33 cellular contexts compared by ENCODE assay signal in the genomic region with DNA sequence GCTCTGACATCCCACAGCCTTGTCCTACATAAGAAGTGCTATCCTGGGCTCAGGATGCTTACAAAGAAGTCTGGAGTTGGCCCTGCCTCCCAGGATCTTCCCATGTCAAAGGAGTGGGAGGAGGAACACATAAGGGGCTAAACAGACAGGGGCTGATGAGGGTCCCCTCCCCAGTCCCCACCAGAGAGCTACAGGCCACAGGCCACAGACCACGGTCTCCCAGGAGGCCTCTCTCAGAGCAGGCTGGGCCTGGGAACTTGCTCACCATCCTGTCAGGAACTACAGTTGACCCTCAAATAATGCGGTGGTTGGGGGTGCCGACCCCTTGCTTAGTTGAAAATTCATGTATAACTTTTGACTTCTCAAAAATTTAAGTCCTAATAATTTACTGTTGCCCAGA.
"Had no signal": no experiment of that assay in that cellular context is flagged by ENCODE, and none has a peak within 500 bp of the region (broad histone marks: within the 10 kb centered on the region; RNA-seq: fewer than 3 reads in every experiment).

No MANE protein-coding gene starts in this region.

- H3K36me3 ChIP-seq: adrenal gland, colonic mucosa, esophagus muscularis mucosa, gastrocnemius medialis, WERI-Rb-1 had no signal

- H3K27me3 Mint-ChIP-seq: activated CD4-positive, alpha-beta T cell treated with anti-CD3 and anti-CD28 coated beads, Interleukin-2, amount 10 ng/mL, durations not matched to agents 24 days and 14 days; activated CD8-positive, alpha-beta memory T cell treated with anti-CD3 and anti-CD28 coated beads, Interleukin-2, amount 10 ng/mL, durations not matched to agents 7 days and 5 days had no signal

- H3K27ac ChIP-seq: adrenal gland, body of pancreas, colonic mucosa, esophagus muscularis mucosa, foreskin keratinocyte, gastrocnemius medialis, WERI-Rb-1 had no signal

- H3K4me1 ChIP-seq: adrenal gland, colonic mucosa, foreskin keratinocyte, gastrocnemius medialis had no signal

- H3K4me3 Mint-ChIP-seq: activated B cell treated with CpG ODN at 0.5 μM for 24 hours; activated CD4-positive, alpha-beta memory T cell treated with anti-CD3 and anti-CD28 coated beads for 36 hours; activated CD4-positive, alpha-beta T cell treated with anti-CD3 and anti-CD28 coated beads, Interleukin-2, amount 10 ng/mL, durations not matched to agents 24 days and 14 days; activated CD8-positive, alpha-beta memory T cell treated with anti-CD3 and anti-CD28 coated beads, Interleukin-2, amount 10 ng/mL, durations not matched to agents 7 days and 5 days; activated CD8-positive, alpha-beta T cell treated with anti-CD3 and anti-CD28 coated beads, Interleukin-2, amount 10 ng/mL, durations not matched to agents 7 days and 5 days; activated naive CD4-positive, alpha-beta T cell treated with anti-CD3 and anti-CD28 coated beads for 36 hours; activated naive CD4-positive, alpha-beta T cell treated with anti-CD3 and anti-CD28 coated beads, Interleukin-2, amount 50 U/mL, for 24 hours; activated naive CD8-positive, alpha-beta T cell treated with anti-CD3 and anti-CD28 coated beads for 36 hours; activated naive CD8-positive, alpha-beta T cell treated with anti-CD3 and anti-CD28 coated beads, Interleukin-2, amount 50 U/mL, for 24 hours; activated T-helper 1 cell treated with anti-CD3 and anti-CD28 coated beads, Interleukin-12 subunit alpha, Interleukin-12 subunit beta, Interleukin-2, Interleukin-4 antibody, amounts not matched to agents 30 ng/mL and 10 ng/mL and 1 ng/mL, durations not matched to agents 14 hours and 24 hours and 36 hours; T-helper 17 cell; T-helper 2 cell treated with Interferon-gamma antibody and Interleukin-4, amounts not matched to agents 5 μg/mL and 100 μg/mL, for 36 hours had no signal

- H3K36me3 Mint-ChIP-seq: activated CD4-positive, alpha-beta memory T cell treated with anti-CD3 and anti-CD28 coated beads for 36 hours; activated CD8-positive, alpha-beta memory T cell treated with anti-CD3 and anti-CD28 coated beads, Interleukin-2, amount 10 ng/mL, durations not matched to agents 7 days and 5 days; activated naive CD4-positive, alpha-beta T cell treated with anti-CD3 and anti-CD28 coated beads, Interleukin-2, amount 50 U/mL, for 24 hours; activated naive CD8-positive, alpha-beta T cell treated with anti-CD3 and anti-CD28 coated beads for 36 hours had no signal

- H3K4me3 ChIP-seq: adrenal gland, body of pancreas, colonic mucosa, esophagus muscularis mucosa, gastrocnemius medialis had no signal

- H3K9me3 Mint-ChIP-seq: activated B cell treated with CpG ODN at 0.5 μM for 24 hours; activated CD4-positive, alpha-beta memory T cell treated with anti-CD3 and anti-CD28 coated beads for 36 hours; activated CD4-positive, alpha-beta T cell treated with anti-CD3 and anti-CD28 coated beads, Interleukin-2, amount 10 ng/mL, durations not matched to agents 24 days and 14 days; activated naive CD4-positive, alpha-beta T cell treated with anti-CD3 and anti-CD28 coated beads, Interleukin-2, amount 50 U/mL, for 24 hours; activated naive CD8-positive, alpha-beta T cell treated with anti-CD3 and anti-CD28 coated beads for 36 hours; activated naive CD8-positive, alpha-beta T cell treated with anti-CD3 and anti-CD28 coated beads, Interleukin-2, amount 50 U/mL, for 24 hours; activated T-helper 1 cell treated with anti-CD3 and anti-CD28 coated beads, Interleukin-12 subunit alpha, Interleukin-12 subunit beta, Interleukin-2, Interleukin-4 antibody, amounts not matched to agents 30 ng/mL and 10 ng/mL and 1 ng/mL, durations not matched to agents 14 hours and 24 hours and 36 hours; activated T-helper 2 cell treated with anti-CD3 and anti-CD28 coated beads, Interferon-gamma antibody, Interleukin-2, Interleukin-4, amounts not matched to agents 10 μg/mL and 5 μg/mL and 100 μg/mL, durations not matched to agents 14 hours and 24 hours and 36 hours; T-helper 2 cell treated with Interferon-gamma antibody and Interleukin-4, amounts not matched to agents 5 μg/mL and 100 μg/mL, for 36 hours had no signal

- DNase-seq: activated B cell treated with CpG ODN at 0.5 μM for 24 hours; activated CD4-positive, alpha-beta memory T cell treated with anti-CD3 and anti-CD28 coated beads for 36 hours; activated CD4-positive, alpha-beta T cell treated with anti-CD3 and anti-CD28 coated beads, Interleukin-2, amount 10 ng/mL, durations not matched to agents 24 days and 14 days; activated CD8-positive, alpha-beta memory T cell treated with anti-CD3 and anti-CD28 coated beads, Interleukin-2, amount 10 ng/mL, durations not matched to agents 7 days and 5 days; activated CD8-positive, alpha-beta memory T cell treated with anti-CD3 and anti-CD28 coated beads, Interleukin-2, amount 50 U/mL, for 4 hours; activated effector memory CD4-positive, alpha-beta T cell treated with anti-CD3 and anti-CD28 coated beads, Interleukin-2, amount 50 U/mL, for 16 hours; activated naive CD4-positive, alpha-beta T cell treated with anti-CD3 and anti-CD28 coated beads for 36 hours; activated naive CD8-positive, alpha-beta T cell treated with anti-CD3 and anti-CD28 coated beads for 36 hours; activated naive CD8-positive, alpha-beta T cell treated with anti-CD3 and anti-CD28 coated beads, Interleukin-2, amount 50 U/mL, for 24 hours; activated T-cell treated with anti-CD3 and anti-CD28 coated beads, Interleukin-2, amount 50 U/mL, for 1 hour; activated T-cell treated with anti-CD3 and anti-CD28 coated beads, Interleukin-2, amount 50 U/mL, for 48 hours; amygdala; aorta; body of pancreas; caudate nucleus; cerebellar nuclear complex; effector memory CD4-positive, alpha-beta T cell; erythroblast; foreskin keratinocyte; gastrocnemius medialis; glutamatergic neuron; T-helper 1 cell; T-helper 17 cell; T1000; WERI-Rb-1 had no signal

- H3K27ac Mint-ChIP-seq: activated B cell treated with CpG ODN at 0.5 μM for 24 hours; activated CD4-positive, alpha-beta memory T cell treated with anti-CD3 and anti-CD28 coated beads for 36 hours; activated CD4-positive, alpha-beta T cell treated with anti-CD3 and anti-CD28 coated beads, Interleukin-2, amount 10 ng/mL, durations not matched to agents 24 days and 14 days; activated CD8-positive, alpha-beta memory T cell treated with anti-CD3 and anti-CD28 coated beads, Interleukin-2, amount 10 ng/mL, durations not matched to agents 7 days and 5 days; activated CD8-positive, alpha-beta T cell treated with anti-CD3 and anti-CD28 coated beads, Interleukin-2, amount 10 ng/mL, durations not matched to agents 7 days and 5 days; activated naive CD4-positive, alpha-beta T cell treated with anti-CD3 and anti-CD28 coated beads for 36 hours; activated naive CD4-positive, alpha-beta T cell treated with anti-CD3 and anti-CD28 coated beads, Interleukin-2, amount 50 U/mL, for 24 hours; activated naive CD8-positive, alpha-beta T cell treated with anti-CD3 and anti-CD28 coated beads for 36 hours; activated naive CD8-positive, alpha-beta T cell treated with anti-CD3 and anti-CD28 coated beads, Interleukin-2, amount 50 U/mL, for 24 hours; activated T-helper 1 cell treated with anti-CD3 and anti-CD28 coated beads, Interleukin-12 subunit alpha, Interleukin-12 subunit beta, Interleukin-2, Interleukin-4 antibody, amounts not matched to agents 30 ng/mL and 10 ng/mL and 1 ng/mL, durations not matched to agents 14 hours and 24 hours and 36 hours; activated T-helper 2 cell treated with anti-CD3 and anti-CD28 coated beads, Interferon-gamma antibody, Interleukin-2, Interleukin-4, amounts not matched to agents 10 μg/mL and 5 μg/mL and 100 μg/mL, durations not matched to agents 14 hours and 24 hours and 36 hours; T-helper 17 cell; T-helper 2 cell treated with Interferon-gamma antibody and Interleukin-4, amounts not matched to agents 5 μg/mL and 100 μg/mL, for 36 hours had no signal

- H3K9me3 ChIP-seq: adrenal gland, body of pancreas, colonic mucosa, esophagus muscularis mucosa, gastrocnemius medialis had no signal

- H3K4me1 Mint-ChIP-seq: activated B cell treated with CpG ODN at 0.5 μM for 24 hours; activated CD4-positive, alpha-beta T cell treated with anti-CD3 and anti-CD28 coated beads, Interleukin-2, amount 10 ng/mL, durations not matched to agents 24 days and 14 days; activated CD8-positive, alpha-beta memory T cell treated with anti-CD3 and anti-CD28 coated beads, Interleukin-2, amount 10 ng/mL, durations not matched to agents 7 days and 5 days; activated naive CD4-positive, alpha-beta T cell treated with anti-CD3 and anti-CD28 coated beads, Interleukin-2, amount 50 U/mL, for 24 hours; activated naive CD8-positive, alpha-beta T cell treated with anti-CD3 and anti-CD28 coated beads for 36 hours; activated naive CD8-positive, alpha-beta T cell treated with anti-CD3 and anti-CD28 coated beads, Interleukin-2, amount 50 U/mL, for 24 hours; T-helper 17 cell had no signal

- H3K27me3 ChIP-seq: colonic mucosa had no signal
